9 cellular contexts compared by ENCODE assay signal in genomic region chr12:46664771-46665287, GRCh38.
DNase-seq lines count a peak whose midpoint lies in the region; ATAC-seq and TF ChIP-seq lines count a peak whose summit lies in the region.
"Had no signal": no experiment of that assay in that cellular context is flagged by ENCODE, and none has a peak within 500 bp of the region (broad histone marks: within the 10 kb centered on the region; RNA-seq: fewer than 3 reads in every experiment).

No MANE protein-coding gene starts in this region.

- intact Hi-C loops in heart left ventricle (cut with DNase I): loop anchor here (5.0 to 10.0 kb wide), 14 partner anchors 110 to 673 kb away; partner anchors contain the start of genes SLC38A2 (in 5 of the 10) and SCAF11 (in 1 of the 10)

- H3K27me3 ChIP-seq in skeletal muscle tissue (ENCODE audit: control insufficient read depth in 3 of 3, insufficient read depth in 3 of 3, low read length in 3 of 3) (no peaks in the 10 kb centered on the region), heart left ventricle (no peaks in the 10 kb centered on the region)

- H3K4me3 ChIP-seq in skeletal muscle tissue (ENCODE audit: low read length in 3 of 3): peak overlapping the region in 1 of 3 donors; percentile 1
- H3K4me3 ChIP-seq in heart left ventricle: no peak overlapping the region

- H3K36me3 ChIP-seq in skeletal muscle tissue (ENCODE audit: control insufficient read depth in 3 of 3, insufficient read depth in 3 of 3, low read length in 3 of 3) (no peaks in the 10 kb centered on the region), heart left ventricle (no peaks in the 10 kb centered on the region)

- no peaks in the 10 kb centered on the region for H3K9me3 ChIP-seq in skeletal muscle tissue (ENCODE audit: control insufficient read depth in 3 of 3, low read length in 3 of 3)
- peaks cover 0 to 3% (median 0%) of the 10 kb centered on the region in 12 donors for H3K9me3 ChIP-seq in heart left ventricle

- no peak for TF ChIP-seq CTCF in heart left ventricle (IDR thresholded peaks at IDR 0.05)

- peaks cover 11 to 38% (median 24%) of the 10 kb centered on the region in 3 donors for H3K4me1 ChIP-seq in skeletal muscle tissue (ENCODE audit: control insufficient read depth in 3 of 3, insufficient read depth in 3 of 3, low read length in 3 of 3)
- peaks cover 0 to 36% (median 15%) of the 10 kb centered on the region in 12 donors for H3K4me1 ChIP-seq in heart left ventricle

- peak overlapping the region; percentile 62 for H3K27ac ChIP-seq in skeletal muscle tissue (ENCODE audit: low read depth, low read length)
- peak overlapping the region in 1 of 12 donors; percentile 27 for H3K27ac ChIP-seq in heart left ventricle
- H3K27ac ChIP-seq: C4-2B had no signal

- DNase-seq in NCI-H1436 treated with DMSO at 0.1 percent for 48 hours (lab: John Stamatoyannopoulos, UW) (peak; percentile 28), NCI-H1436 (lab: John Stamatoyannopoulos, UW) (no peak), NCI-H82 treated with DMSO at 0.1 percent for 48 hours (lab: John Stamatoyannopoulos, UW; ENCODE audit: unreplicated experiment) (peak; percentile 15), dermis microvascular lymphatic vessel endothelial cell (ENCODE audit: low read depth in 2 of 2) (peak; percentile 63 to 94), heart left ventricle (no peak)

- peak overlapping the region in 1 of 3 donors; percentile 54 for H3K9ac ChIP-seq in skeletal muscle tissue (ENCODE audit: low read depth in 1 of 3, low read length in 3 of 3)

- WGBS in heart left ventricle, 4 donors: 48 to 55% (median 51%) methylated on average over 3 of the region's 3 CpGs

- no peak for TF ChIP-seq POLR2A in heart left ventricle (IDR thresholded peaks at IDR 0.05)

- ATAC-seq in HG02610 (IDR thresholded peaks at IDR 0.05; ENCODE audit: unreplicated experiment) (peak; percentile 81), heart left ventricle (no peak), HG03025 (IDR thresholded peaks at IDR 0.05; ENCODE audit: low FRiP score, unreplicated experiment) (no peak)

Comparison
In these comparisons a context has a peak if more than half of its experiments do, and no peak if none do; other contexts are left out.
1. DNase-seq: peak in NCI-H1436 treated with DMSO at 0.1 percent for 48 hours (single experiment), NCI-H82 treated with DMSO at 0.1 percent for 48 hours (single experiment) and dermis microvascular lymphatic vessel endothelial cell (2 of 2); none in NCI-H1436 (single experiment) and heart left ventricle (0 of 5).